Comparison of ENCODE assay signal across 8 cellular contexts in the genomic region with DNA sequence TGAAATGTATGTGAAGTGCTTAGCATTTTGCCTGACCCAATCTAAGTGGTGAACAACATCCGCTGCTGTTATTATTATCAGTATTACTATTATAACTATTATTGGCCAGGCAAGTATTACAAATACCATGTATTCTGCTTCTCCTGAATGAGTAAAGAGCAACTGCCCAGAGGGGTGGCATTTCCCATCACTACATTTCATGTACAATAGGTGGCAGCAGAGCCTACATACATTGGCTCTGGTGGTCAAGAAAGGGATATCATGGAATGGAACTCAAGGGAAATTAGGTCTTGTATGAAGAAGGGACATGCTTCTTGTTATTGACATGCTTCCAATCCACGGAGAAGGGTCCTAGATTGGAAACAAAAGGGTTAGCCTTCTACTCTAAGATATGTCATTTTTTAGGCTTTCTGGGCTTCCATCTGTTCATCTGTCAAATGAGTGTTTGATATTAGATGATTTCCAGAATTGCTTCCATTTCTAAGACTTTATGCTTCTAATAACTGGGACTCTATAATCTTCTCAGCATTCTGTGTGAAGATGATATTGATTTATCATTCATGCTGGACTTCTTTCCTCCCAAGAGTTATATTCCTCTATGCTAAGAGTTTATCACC.
A peak's percentile ranks its signal among the peaks of the same experiment; 100 is the strongest.
DNase-seq lines count a peak whose midpoint lies in the region; ATAC-seq and TF ChIP-seq lines count a peak whose summit lies in the region.

No MANE protein-coding gene starts in this region.

- no peaks in the 10 kb centered on the region for H3K36me3 ChIP-seq in uterus

- H3K4me3 ChIP-seq in uterus = no peak overlapping the region

- H3K27ac ChIP-seq in uterus = no peak overlapping the region

- ATAC-seq in Right ventricle myocardium superior (ENCODE audit: poor library complexity) = peak; percentile 81
- peak; percentile 57 for ATAC-seq in HG03442 (IDR thresholded peaks at IDR 0.05; ENCODE audit: unreplicated experiment)
- ATAC-seq in left colon = peak; percentile 83
- no peak for ATAC-seq in HG02840 (IDR thresholded peaks at IDR 0.05; ENCODE audit: low FRiP score, unreplicated experiment)

- intact Hi-C loops in Right ventricle myocardium superior (cut with DNase I) = loop anchor here (10.0 kb wide), 1 partner anchor 220 kb away; no protein-coding TSS in a partner anchor
- intact Hi-C loops in cardiac septum (cut with DNase I) = loop anchor here (5.0 to 10.0 kb wide), 2 partner anchors 180 to 218 kb away; no protein-coding TSS in a partner anchor
- intact Hi-C loops in left colon (cut with DNase I, micrococcal nuclease) = no loop called here
- intact Hi-C loops in uterus (cut with DNase I; ENCODE audit: low total_unique reads) = no loop called here

- no peak for DNase-seq in Right ventricle myocardium superior
- no peak for DNase-seq in cardiac septum (ENCODE audit: low spot score)
- DNase-seq in NCI-H82 (lab: John Stamatoyannopoulos, UW) = peak; percentile 84
- peak; percentile 6 for DNase-seq in brain pericyte (ENCODE audit: low read depth, low spot score)
- DNase-seq in left colon = peak in 1 of 2 donors; percentile 10
- DNase-seq in uterus = no peak

- peak; percentile 37 to 78 (median 64) for TF ChIP-seq CTCF in uterus (IDR thresholded peaks at IDR 0.05)

- no peaks in the 10 kb centered on the region for H3K9me3 ChIP-seq in uterus

- no peaks in the 10 kb centered on the region for H3K27me3 ChIP-seq in uterus

- H3K4me1 ChIP-seq in uterus = no peaks in the 10 kb centered on the region

- no peak for TF ChIP-seq POLR2A in uterus (IDR thresholded peaks at IDR 0.05)

Comparison
In these comparisons a context has a peak if more than half of its experiments do, and no peak if none do; other contexts are left out.
1. DNase-seq: peak in NCI-H82 (single experiment) and brain pericyte (single experiment); none in Right ventricle myocardium superior (single experiment), cardiac septum (single experiment) and uterus (0 of 2).
2. intact Hi-C loops: an anchor here in Right ventricle myocardium superior (10.0 kb wide) and cardiac septum (5.0 to 10.0 kb wide); none called in left colon and uterus.